In genomic region chr11:93541884-93542752, GRCh38 we compare ENCODE assay signal across 8 cellular contexts. TPM values are rescaled to one million over a fixed set of nuclear protein-coding genes. Genes with fewer than 3 reads are reported as not detected.
DNase-seq lines count a peak whose midpoint lies in the region; ATAC-seq and TF ChIP-seq lines count a peak whose summit lies in the region.

No MANE protein-coding gene starts in this region.

- H3K27me3 Mint-ChIP-seq in activated naive CD4-positive, alpha-beta T cell treated with anti-CD3 and anti-CD28 coated beads for 36 hours (ENCODE audit: low read depth) = no peaks in the 10 kb centered on the region

- H3K4me2 ChIP-seq in PC-9 (peak overlapping the region; percentile 79), osteoblast (ENCODE audit: insufficient read depth, low read length) (peak overlapping the region; percentile 79)

- H3K4me1 ChIP-seq in PC-9 (replicated peaks; ENCODE audit: insufficient read depth) (peaks cover 15% of the 10 kb centered on the region), osteoblast (ENCODE audit: insufficient read depth, low read length) (peaks cover 23% of the 10 kb centered on the region)

- H3K4me3 ChIP-seq in PC-9 (peak overlapping the region; percentile 81), osteoblast (ENCODE audit: insufficient read depth, low read length) (peak overlapping the region; percentile 78)

- peak overlapping the region; percentile 89 for H2AFZ ChIP-seq in PC-9
- H2AFZ ChIP-seq in osteoblast (ENCODE audit: low read length) = peak overlapping the region; percentile 85

- H3K9me2 ChIP-seq in PC-9 (ENCODE audit: insufficient read depth) = no peaks in the 10 kb centered on the region

- peaks cover 17% of the 10 kb centered on the region for H3F3A ChIP-seq in PC-9 (ENCODE audit: insufficient read depth, low read depth)

- POLR2A ChIA-PET in PC-9 (lab: Charles Lee; ENCODE audit: unreplicated experiment) = no interaction called here

- H3K79me2 ChIP-seq in PC-9 (ENCODE audit: low read depth) (no peaks in the 10 kb centered on the region), osteoblast (ENCODE audit: insufficient read depth, low read length) (peaks cover 30% of the 10 kb centered on the region)

- peak; percentile 23; the same call in 1 of the 2 replicates for TF ChIP-seq CTCF in PC-9 (conservative IDR thresholded peaks at IDR 0.05)
- no peak for TF ChIP-seq CTCF in osteoblast (IDR thresholded peaks at IDR 0.05; ENCODE audit: extremely low read depth, low read depth, low read length)

- H3K9me3 ChIP-seq in PC-9 (ENCODE audit: insufficient read depth, low read depth) (no peaks in the 10 kb centered on the region), osteoblast (ENCODE audit: low read depth, low read length) (no peaks in the 10 kb centered on the region)

- DNase-seq in CMK (ENCODE audit: low read depth) (peak; percentile 25), PC-9 (peak; percentile 37 to 75), Right ventricle myocardium inferior (ENCODE audit: missing footprints) (peak; percentile 68), osteoblast (ENCODE audit: insufficient read length, low spot score, missing footprints) (peak; percentile 94)
- peak; percentile 58 for DNase-seq in activated naive CD4-positive, alpha-beta T cell treated with anti-CD3 and anti-CD28 coated beads for 36 hours
- DNase-seq in effector CD8-positive, alpha-beta T cell (lab: John Stamatoyannopoulos, UW) = no peak

- no peak overlapping the region for H3K27ac ChIP-seq in PC-9
- H3K27ac ChIP-seq in osteoblast (ENCODE audit: low read depth, low read length) = peak overlapping the region; percentile 19

- H3K27me3 ChIP-seq in PC-9 (ENCODE audit: insufficient read depth, low read depth) = no peaks in the 10 kb centered on the region
- H3K27me3 ChIP-seq in osteoblast (ENCODE audit: insufficient read depth, low read length) = peaks cover 3% of the 10 kb centered on the region

- H3K9me3 Mint-ChIP-seq in activated naive CD4-positive, alpha-beta T cell treated with anti-CD3 and anti-CD28 coated beads for 36 hours = no peaks in the 10 kb centered on the region

- CTCF ChIA-PET in PC-9 (lab: Charles Lee) = no interaction called here
- CTCF ChIA-PET in activated naive CD4-positive, alpha-beta T cell treated with anti-CD3 and anti-CD28 coated beads for 36 hours (lab: Charles Lee) = interaction anchor here (0.6 to 2.7 kb wide), 4 partner anchors 16 to 308 kb away, joined by 3 to 14 read pairs (median 3); no protein-coding TSS in a partner anchor

- peaks cover 24% of the 10 kb centered on the region for H3K4me1 Mint-ChIP-seq in activated naive CD4-positive, alpha-beta T cell treated with anti-CD3 and anti-CD28 coated beads for 36 hours (ENCODE audit: low read depth)

- H4K20me1 ChIP-seq in PC-9 (ENCODE audit: insufficient read depth) = no peaks in the 10 kb centered on the region
- H4K20me1 ChIP-seq in osteoblast (ENCODE audit: insufficient read depth, low read length) = peaks cover 28% of the 10 kb centered on the region

- H3K36me3 Mint-ChIP-seq in activated naive CD4-positive, alpha-beta T cell treated with anti-CD3 and anti-CD28 coated beads for 36 hours (ENCODE audit: low read depth) = no peaks in the 10 kb centered on the region

- H3K27ac Mint-ChIP-seq in activated naive CD4-positive, alpha-beta T cell treated with anti-CD3 and anti-CD28 coated beads for 36 hours = peak overlapping the region; percentile 56

- intact Hi-C loops in PC-9 (cut with micrococcal nuclease; ENCODE audit: unreplicated experiment) = loop anchor here (1.0 to 10.0 kb wide), 4 partner anchors 111 to 597 kb away; partner anchors contain the start of gene DEUP1
- intact Hi-C loops in activated naive CD4-positive, alpha-beta T cell treated with anti-CD3 and anti-CD28 coated beads for 36 hours (cut with micrococcal nuclease) = loop anchor here (1.0 to 5.0 kb wide), 5 partner anchors 119 to 600 kb away; partner anchors contain the start of genes C11orf54, CEP295, PANX1 and TAF1D
- intact Hi-C loops in Right ventricle myocardium inferior (cut with DNase I) = loop anchor here (2.0 to 10.0 kb wide), 3 partner anchors 61 to 147 kb away; no protein-coding TSS in a partner anchor

- H3K36me3 ChIP-seq in PC-9 (ENCODE audit: low read depth) = no peaks in the 10 kb centered on the region
- no peaks in the 10 kb centered on the region for H3K36me3 ChIP-seq in osteoblast (ENCODE audit: insufficient read depth, low read length)

- BruUV-seq in PC-9 (replicated peaks; lab: Mats Ljungman, UMichigan) = no TSS peak

- peak overlapping the region; percentile 77 for H3K4me3 Mint-ChIP-seq in activated naive CD4-positive, alpha-beta T cell treated with anti-CD3 and anti-CD28 coated beads for 36 hours

- peak; percentile 54 for ATAC-seq in GM19324 (IDR thresholded peaks at IDR 0.05; ENCODE audit: low FRiP score, unreplicated experiment)
- ATAC-seq in HG03280 (IDR thresholded peaks at IDR 0.05; ENCODE audit: unreplicated experiment) = peak; percentile 51
- peak; percentile 47 for ATAC-seq in Right ventricle myocardium inferior

RNA-seq across cellular contexts. Expression of gene SMCO4, which starts 1.1 kb away (rescaled TPM):
- 19.6 and 23.0 TPM in 2 replicates for total RNA-seq in PC-9 (2021)
- total RNA-seq in activated naive CD4-positive, alpha-beta T cell treated with anti-CD3 and anti-CD28 coated beads for 36 hours = 10 to 100 TPM; 23.7 to 26.8 TPM
- total RNA-seq in Right ventricle myocardium inferior = 45.3 TPM
- 14.4 and 15.6 TPM in 2 replicates for total RNA-seq in osteoblast
